Comparison of ENCODE assay signal across 8 cellular contexts in genomic region chr3:85567074-85567676, GRCh38.
A peak's percentile ranks its signal among the peaks of the same experiment; 100 is the strongest.
DNase-seq lines count a peak whose midpoint lies in the region; ATAC-seq and TF ChIP-seq lines count a peak whose summit lies in the region.

No MANE protein-coding gene starts in this region.

- TF ChIP-seq CTCF in GM13977 (IDR thresholded peaks at IDR 0.05; ENCODE audit: extremely low read depth, insufficient read depth, missing control alignments), result peak; percentile 77

- intact Hi-C loops in sciatic nerve (cut with DNase I), result no loop called here

- DNase-seq in Ammon's horn (ENCODE audit: low spot score), result peak; percentile 55
- DNase-seq in GM13977 (ENCODE audit: low spot score), result peak; percentile 20
- DNase-seq in HPDE6-E6E7 (ENCODE audit: extremely low spot score), result peak; percentile 0
- peak; percentile 65 for DNase-seq in SKM-1 treated with dmso at 0.1 percent for 144 hours (lab: John Stamatoyannopoulos, UW; ENCODE audit: unreplicated experiment)
- DNase-seq in foreskin melanocyte, result peak; percentile 32
- DNase-seq in sciatic nerve (ENCODE audit: low spot score), result peak; percentile 75
- no peak for DNase-seq in stimulated activated naive CD4-positive, alpha-beta T cell (lab: John Stamatoyannopoulos, UW)

- in situ Hi-C loops in GM13977 (cut with MboI; ENCODE audit: low pct_unique_long_range_greater_than_20kb, low sequenced_read_pairs, unreplicated experiment), result no loop called here

- ATAC-seq in sciatic nerve (no peak), HG02678 (IDR thresholded peaks at IDR 0.05; ENCODE audit: unreplicated experiment) (no peak)

Comparison
In these comparisons a context has a peak if more than half of its experiments do, and no peak if none do; other contexts are left out.
1. DNase-seq: peak in Ammon's horn (single experiment), GM13977 (single experiment), HPDE6-E6E7 (single experiment), SKM-1 treated with dmso at 0.1 percent for 144 hours (single experiment), foreskin melanocyte (single experiment) and sciatic nerve (single experiment); none in stimulated activated naive CD4-positive, alpha-beta T cell (0 of 6).